12 cellular contexts compared by ENCODE assay signal in genomic region chr6:160013987-160014868, GRCh38. TPM values are rescaled to one million over a fixed set of nuclear protein-coding genes. Genes with fewer than 3 reads are reported as not detected.
DNase-seq lines count a peak whose midpoint lies in the region; ATAC-seq, FAIRE-seq and TF ChIP-seq lines count a peak whose summit lies in the region.
"Had no signal": no experiment of that assay in that cellular context is flagged by ENCODE, and none has a peak within 500 bp of the region (broad histone marks: within the 10 kb centered on the region; RNA-seq: fewer than 3 reads in every experiment).

No MANE protein-coding gene starts in this region.

- H3K36me3 ChIP-seq in small intestine (ENCODE audit: control insufficient read depth in 2 of 2, insufficient read depth in 2 of 2, low read length in 2 of 2) (peaks cover 3 to 10% of the 10 kb centered on the region in 2 donors), gastrocnemius medialis (peaks cover 0 to 24% of the 10 kb centered on the region in 2 donors)

- intact Hi-C loops in gastrocnemius medialis (cut with DNase I; ENCODE audit: low total_unique reads): no loop called here

- DNase-seq in NOMO-1 treated with DMSO at 0.1 percent for 48 hours (lab: John Stamatoyannopoulos, UW; ENCODE audit: unreplicated experiment) (peak; percentile 16), NOMO-1 (lab: John Stamatoyannopoulos, UW; ENCODE audit: unreplicated experiment in 2 of 2) (no peak), NCI-H1417 (lab: John Stamatoyannopoulos, UW) (peak; percentile 49 to 82 (median 60)), astrocyte of the spinal cord (ENCODE audit: low read depth, low spot score) (peak; percentile 28), small intestine (peak; percentile 9), H4 (ENCODE audit: low spot score) (no peak), gastrocnemius medialis (no peak)
- DNase-seq: activated CD4-positive, alpha-beta T cell treated with anti-CD3 and anti-CD28 coated beads, Interleukin-2, amount 50 U/mL, for 48 hours; glutamatergic neuron; KG1 had no signal

- H3K4me3 ChIP-seq in astrocyte of the spinal cord (ENCODE audit: low read depth, low read length): no peak overlapping the region
- no peak overlapping the region for H3K4me3 ChIP-seq in small intestine (ENCODE audit: low read depth in 1 of 2, low read length in 2 of 2)
- H3K4me3 ChIP-seq in gastrocnemius medialis: no peak overlapping the region

- in situ Hi-C loops in astrocyte of the spinal cord (cut with HindIII; ENCODE audit: low sequenced_read_pairs): no loop called here
- in situ Hi-C loops in gastrocnemius medialis (cut with MboI; ENCODE audit: low sequenced_read_pairs in 4 of 4): no loop called here

- TF ChIP-seq POLR2A in gastrocnemius medialis (IDR thresholded peaks at IDR 0.05): no peak

- ATAC-seq in GM18858 (IDR thresholded peaks at IDR 0.05; ENCODE audit: unreplicated experiment): no peak
- no peak for ATAC-seq in gastrocnemius medialis
- ATAC-seq: stimulated activated memory B cell treated with anti-CD40 and anti-IgM and Interleukin-4, amounts not matched to agents 10 μg/mL and 1 μg/mL and 100 μg/mL, for 72 hours had no signal

- TF ChIP-seq CTCF in astrocyte of the spinal cord (IDR thresholded peaks at IDR 0.05; ENCODE audit: low read depth, low read length) (no peak), gastrocnemius medialis (IDR thresholded peaks at IDR 0.05 in 4 of 5, conservative IDR thresholded peaks at IDR 0.05 in 1 of 5) (no peak)

- no peaks in the 10 kb centered on the region for H3K27me3 ChIP-seq in small intestine (ENCODE audit: control insufficient read depth in 2 of 2, insufficient read depth in 2 of 2, low read length in 2 of 2)
- H3K27me3 ChIP-seq in gastrocnemius medialis: no peaks in the 10 kb centered on the region

- H3K27ac ChIP-seq in small intestine (ENCODE audit: low read depth in 1 of 2, low read length in 1 of 2) (peak overlapping the region in 1 of 2 donors; percentile 4), gastrocnemius medialis (no peak overlapping the region)

- 56 to 69% (median 60%) methylated on average over 4 of the region's 4 CpGs for WGBS in small intestine, 3 donors

- no peaks in the 10 kb centered on the region for H3K4me1 ChIP-seq in small intestine (ENCODE audit: control insufficient read depth in 2 of 2, insufficient read depth in 1 of 2, low read depth in 1 of 2, low read length in 1 of 2)
- peaks cover 12 to 21% of the 10 kb centered on the region in 2 donors for H3K4me1 ChIP-seq in gastrocnemius medialis

- no peak for FAIRE-seq in small intestine (lab: Jason Lieb, UNC)

- H3K9me3 ChIP-seq in small intestine (ENCODE audit: control insufficient read depth, low read depth): no peaks in the 10 kb centered on the region
- H3K9me3 ChIP-seq in gastrocnemius medialis: no peaks in the 10 kb centered on the region

RNA-seq across cellular contexts. Expression of gene IGF2R, which starts 45.3 kb away (rescaled TPM):
- polyA plus RNA-seq in small intestine: 10 to 100 TPM in 1 of 3 donors, 1 to 10 TPM in 2; 4.9 to 23.6 (median 5.9) TPM
- total RNA-seq in H4 (2014; rRNA removed; shearing (Covaris generic)): 19.8 and 29.8 TPM in 2 replicates
- total RNA-seq in gastrocnemius medialis: 100 to 1,000 TPM in 3 of 4 donors, 10 to 100 TPM in 1; 56.6 to 134 (median 108) TPM

Comparison
In these comparisons a context has a peak if more than half of its experiments do, and no peak if none do; other contexts are left out.
1. DNase-seq: peak in NOMO-1 treated with DMSO at 0.1 percent for 48 hours (single experiment), NCI-H1417 (3 of 3), astrocyte of the spinal cord (single experiment) and small intestine (single experiment); none in NOMO-1 (0 of 2), H4 (single experiment) and gastrocnemius medialis (0 of 2).